Comparison of ENCODE assay signal across 8 cellular contexts in genomic region chr4:128386761-128387599, GRCh38.
DNase-seq lines count a peak whose midpoint lies in the region; ATAC-seq and TF ChIP-seq lines count a peak whose summit lies in the region.

No MANE protein-coding gene starts in this region.

- no peaks in the 10 kb centered on the region for H3K27me3 ChIP-seq in HUES6 (ENCODE audit: control insufficient read depth, insufficient read depth, low read length)
- no peaks in the 10 kb centered on the region for H3K27me3 ChIP-seq in adipocyte (replicated peaks; ENCODE audit: control insufficient read depth, insufficient read depth, low read length)
- no peaks in the 10 kb centered on the region for H3K27me3 ChIP-seq in heart left ventricle

- no peaks in the 10 kb centered on the region for H3K9me3 Mint-ChIP-seq in WTC11

- peaks cover 39% of the 10 kb centered on the region for H3K4me1 ChIP-seq in HUES6 (ENCODE audit: control insufficient read depth, insufficient read depth, low read length)
- H3K4me1 ChIP-seq in adipocyte (ENCODE audit: control insufficient read depth, insufficient read depth, low read length): peaks cover 52% of the 10 kb centered on the region
- peaks cover 0 to 45% (median 26%) of the 10 kb centered on the region in 12 donors for H3K4me1 ChIP-seq in heart left ventricle

- H3K9ac ChIP-seq in HUES6 (ENCODE audit: low read length) (peak overlapping the region; percentile 59), adipocyte (ENCODE audit: low read length) (peak overlapping the region; percentile 78)

- no peak for TF ChIP-seq POLR2A in heart left ventricle (IDR thresholded peaks at IDR 0.05)

- H3K27ac ChIP-seq in HUES6 (ENCODE audit: low read depth, low read length): peak overlapping the region; percentile 27; the same call in 1 of the 2 replicates
- H3K27ac ChIP-seq in heart left ventricle: peak overlapping the region; percentile 66 to 92 (median 82)

- CTCF ChIA-PET in WTC11 (lab: Charles Lee): no interaction called here

- 31 to 41% (median 40%) methylated on average over 15 of the region's 15 CpGs for WGBS in heart left ventricle, 4 donors

- H3K4me1 Mint-ChIP-seq in WTC11: peaks cover 22% of the 10 kb centered on the region

- H3K9me3 ChIP-seq in HUES6 (ENCODE audit: control insufficient read depth, insufficient read depth, low read depth, low read length): no peaks in the 10 kb centered on the region
- no peaks in the 10 kb centered on the region for H3K9me3 ChIP-seq in adipocyte (ENCODE audit: control insufficient read depth, low read length)
- no peaks in the 10 kb centered on the region for H3K9me3 ChIP-seq in heart left ventricle

- ATAC-seq in heart left ventricle: peak; percentile 93 to 97 (median 96)
- no peak for ATAC-seq in WTC11

- TF ChIP-seq CTCF in heart left ventricle (IDR thresholded peaks at IDR 0.05): no peak
- no peak for TF ChIP-seq CTCF in WTC11 (IDR thresholded peaks at IDR 0.05)

- POLR2A ChIA-PET in WTC11 (lab: Charles Lee): no interaction called here

- H3K4me3 Mint-ChIP-seq in WTC11: no peak overlapping the region

- intact Hi-C loops in heart left ventricle (cut with DNase I): loop anchor here in 5 of 10 donors (2.0 to 10.0 kb wide), 6 partner anchors 40 to 168 kb away; partner anchors contain the start of gene PGRMC2 (in 3 of the 5)

- no peak overlapping the region for H3K4me3 ChIP-seq in HUES6 (ENCODE audit: low read depth, low read length)
- peak overlapping the region; percentile 54 for H3K4me3 ChIP-seq in adipocyte (ENCODE audit: low read length)
- H3K4me3 ChIP-seq in heart left ventricle: peak overlapping the region in 5 of 12 donors; percentile 3 to 29 (median 15)

- peak; percentile 90 for DNase-seq in AG08396 (ENCODE audit: low spot score)
- DNase-seq in adipocyte (ENCODE audit: low read depth): peak; percentile 94
- DNase-seq in heart left ventricle: peak; percentile 83 to 94 (median 89)
- DNase-seq in putamen (ENCODE audit: low spot score): peak; percentile 82
- DNase-seq in NCI-H187 (lab: John Stamatoyannopoulos, UW): no peak
- no peak for DNase-seq in OCI-M2 (lab: John Stamatoyannopoulos, UW; ENCODE audit: unreplicated experiment)
- DNase-seq in WTC11 (ENCODE audit: low spot score): no peak

- no peaks in the 10 kb centered on the region for H3K27me3 Mint-ChIP-seq in WTC11 (ENCODE audit: low read depth)

- H3K36me3 ChIP-seq in HUES6 (ENCODE audit: control insufficient read depth, insufficient read depth, low read length) (no peaks in the 10 kb centered on the region), adipocyte (ENCODE audit: control insufficient read depth, insufficient read depth, low read length, severe bottlenecking) (no peaks in the 10 kb centered on the region), heart left ventricle (no peaks in the 10 kb centered on the region)

- no peak overlapping the region for H3K27ac Mint-ChIP-seq in WTC11

- H3K36me3 Mint-ChIP-seq in WTC11: no peaks in the 10 kb centered on the region

TF ChIP-seq in WTC11, 78 proteins besides CTCF, POLR2A, EP300 and RAD21:
- TF ChIP-seq FOXJ3 (CRISPR knock-in tag; IDR thresholded peaks at IDR 0.05; ENCODE audit: borderline replicate concordance) (no peak), ZNF512 (CRISPR knock-in tag; IDR thresholded peaks at IDR 0.05; ENCODE audit: borderline replicate concordance) (no peak), E2F5 (CRISPR knock-in tag; IDR thresholded peaks at IDR 0.05) (no peak), ZNF317 (CRISPR knock-in tag; IDR thresholded peaks at IDR 0.05; ENCODE audit: borderline replicate concordance, low read depth) (no peak), IRF2 (CRISPR knock-in tag; IDR thresholded peaks at IDR 0.05; ENCODE audit: borderline replicate concordance, low read depth) (no peak), HMGA2 (CRISPR knock-in tag; IDR thresholded peaks at IDR 0.05) (no peak), SP1 (CRISPR knock-in tag; conservative IDR thresholded peaks at IDR 0.05) (no peak), MYBL2 (CRISPR knock-in tag; IDR thresholded peaks at IDR 0.05) (no peak), OVOL2 (CRISPR knock-in tag; IDR thresholded peaks at IDR 0.05; ENCODE audit: borderline replicate concordance) (no peak), ZNF138 (CRISPR knock-in tag; conservative IDR thresholded peaks at IDR 0.05) (no peak), TEAD1 (CRISPR knock-in tag; IDR thresholded peaks at IDR 0.05) (no peak), NR1H2 (CRISPR knock-in tag; IDR thresholded peaks at IDR 0.05) (no peak), ZNF219 (CRISPR knock-in tag; IDR thresholded peaks at IDR 0.05; ENCODE audit: borderline replicate concordance) (no peak), SMAD4 (CRISPR knock-in tag; IDR thresholded peaks at IDR 0.05) (no peak)
- TF ChIP-seq, protein P1, sequence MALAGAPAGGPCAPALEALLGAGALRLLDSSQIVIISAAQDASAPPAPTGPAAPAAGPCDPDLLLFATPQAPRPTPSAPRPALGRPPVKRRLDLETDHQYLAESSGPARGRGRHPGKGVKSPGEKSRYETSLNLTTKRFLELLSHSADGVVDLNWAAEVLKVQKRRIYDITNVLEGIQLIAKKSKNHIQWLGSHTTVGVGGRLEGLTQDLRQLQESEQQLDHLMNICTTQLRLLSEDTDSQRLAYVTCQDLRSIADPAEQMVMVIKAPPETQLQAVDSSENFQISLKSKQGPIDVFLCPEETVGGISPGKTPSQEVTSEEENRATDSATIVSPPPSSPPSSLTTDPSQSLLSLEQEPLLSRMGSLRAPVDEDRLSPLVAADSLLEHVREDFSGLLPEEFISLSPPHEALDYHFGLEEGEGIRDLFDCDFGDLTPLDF (CRISPR knock-in tag; IDR thresholded peaks at IDR 0.05): no peak

Comparison
In these comparisons a context has a peak if more than half of its experiments do, and no peak if none do; other contexts are left out.
1. DNase-seq: peak in AG08396 (single experiment), adipocyte (single experiment), heart left ventricle (5 of 5) and putamen (single experiment); none in NCI-H187 (0 of 2), OCI-M2 (single experiment) and WTC11 (single experiment).